ENCODE assay signal across 8 cellular contexts in the genomic region with DNA sequence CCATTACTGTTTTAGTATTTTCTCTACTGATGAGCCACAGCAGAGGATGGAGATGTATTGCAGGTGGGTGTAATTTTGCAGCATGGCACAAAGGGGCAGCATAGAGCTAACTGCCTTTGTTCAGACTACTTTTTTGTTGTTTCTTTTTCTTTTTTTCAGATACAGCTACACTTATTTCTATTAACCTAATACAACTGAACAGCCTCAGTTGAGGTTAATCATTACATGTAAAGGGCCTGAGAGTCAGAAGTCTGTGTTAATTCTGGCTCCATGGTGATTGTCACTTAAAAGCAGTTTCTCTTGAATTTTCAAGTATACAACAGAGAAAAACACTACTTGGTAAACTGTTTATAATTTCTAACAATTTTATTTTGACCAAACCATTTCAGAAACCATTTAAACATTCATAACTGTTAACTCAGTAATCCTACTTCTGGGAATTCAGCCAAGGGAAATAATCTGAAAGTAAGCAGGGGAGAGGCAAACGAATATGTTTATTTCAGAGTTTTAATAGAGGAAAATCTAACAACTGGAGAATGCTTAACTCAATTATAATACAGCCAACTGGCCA. TPM values are rescaled to one million over a fixed set of nuclear protein-coding genes. Genes with fewer than 3 reads are reported as not detected.
A peak's percentile ranks its signal among the peaks of the same experiment; 100 is the strongest.
DNase-seq lines count a peak whose midpoint lies in the region; ATAC-seq and TF ChIP-seq lines count a peak whose summit lies in the region.

No MANE protein-coding gene starts in this region.

- H3K9me3 ChIP-seq in SJCRH30 (replicated peaks) (peaks cover 3% of the 10 kb centered on the region), lung (ENCODE audit: control insufficient read depth in 2 of 2, insufficient read depth in 1 of 2, low read length in 1 of 2) (no peaks in the 10 kb centered on the region)

- H3K36me3 ChIP-seq in SJCRH30 = no peaks in the 10 kb centered on the region
- H3K36me3 ChIP-seq in lung (ENCODE audit: control insufficient read depth in 2 of 2, insufficient read depth in 2 of 2, low read length in 2 of 2) = peaks cover 0 to 14% of the 10 kb centered on the region in 2 donors

- H3K27ac ChIP-seq in SJCRH30 (no peak overlapping the region), coronary artery (peak overlapping the region in 1 of 2 donors; percentile 44), lung (ENCODE audit: low read depth in 1 of 2, low read length in 1 of 2) (no peak overlapping the region)

- 24 to 46% methylated on average over 1 of the region's 1 CpG for WGBS in lung, 2 donors

- DNase-seq in COLO668 (lab: John Stamatoyannopoulos, UW; ENCODE audit: unreplicated experiment) = peak; percentile 11
- peak; percentile 25 for DNase-seq in HK-2 (ENCODE audit: unreplicated experiment)
- peak; percentile 26 to 64 for DNase-seq in SJCRH30
- no peak for DNase-seq in coronary artery (ENCODE audit: low spot score)
- DNase-seq in lung (ENCODE audit: low spot score) = no peak

- no peaks in the 10 kb centered on the region for H3K27me3 ChIP-seq in SJCRH30
- H3K27me3 ChIP-seq in lung (ENCODE audit: control insufficient read depth, insufficient read depth) = no peaks in the 10 kb centered on the region

- ATAC-seq in GM18517 (IDR thresholded peaks at IDR 0.05; ENCODE audit: unreplicated experiment) = peak; percentile 74
- ATAC-seq in lung (ENCODE audit: insufficient read depth, low FRiP score) = peak; percentile 75
- ATAC-seq in GM18505 (IDR thresholded peaks at IDR 0.05; ENCODE audit: unreplicated experiment) = no peak
- ATAC-seq in HG03135 (IDR thresholded peaks at IDR 0.05; ENCODE audit: unreplicated experiment) = no peak

- H3K4me1 ChIP-seq in SJCRH30 (0 out of 2 replicates have a peak, but pooled peaks cover 3% of the 10 kb centered on the region), lung (ENCODE audit: control insufficient read depth in 2 of 2, insufficient read depth in 2 of 2, low read length in 2 of 2) (no peaks in the 10 kb centered on the region)

- TF ChIP-seq CTCF in coronary artery (IDR thresholded peaks at IDR 0.05) (peak; percentile 65), lung (IDR thresholded peaks at IDR 0.05; ENCODE audit: control extremely low read depth, extremely low read depth) (peak; percentile 62)

- no peak overlapping the region for H3K4me3 ChIP-seq in SJCRH30
- no peak overlapping the region for H3K4me3 ChIP-seq in coronary artery
- no peak overlapping the region for H3K4me3 ChIP-seq in lung

- no peak for TF ChIP-seq POLR2A in GM18505 (IDR thresholded peaks at IDR 0.05; ENCODE audit: borderline replicate concordance, extremely low read depth, insufficient read depth, insufficient read length)

RNA-seq across cellular contexts. Expression of gene PPEF2, which starts 13.9 kb away (rescaled TPM):
- not detected in 2 replicates for total RNA-seq in SJCRH30 (2014; rRNA removed; shearing (Covaris generic))
- not detected for total RNA-seq in lung
- polyA plus RNA-seq in lung = under 1 TPM in 1 of 2 donors, not detected in 1; 0.01 TPM

RNA-seq across cellular contexts. Expression of gene NAAA, which starts 24.6 kb away (rescaled TPM):
- 11.3 and 11.8 TPM in 2 replicates for total RNA-seq in SJCRH30 (2014; rRNA removed; shearing (Covaris generic))
- total RNA-seq in lung = 10 to 100 TPM; 15.9 to 43.6 TPM
- polyA plus RNA-seq in lung = 10 to 100 TPM in 1 of 2 donors, 1 to 10 TPM in 1; 8.1 to 47.3 TPM

Comparison
In these comparisons a context has a peak if more than half of its experiments do, and no peak if none do; other contexts are left out.
1. DNase-seq: peak in COLO668 (single experiment), HK-2 (single experiment) and SJCRH30 (2 of 2); none in coronary artery (single experiment) and lung (single experiment).
2. ATAC-seq: peak in GM18517 (single experiment) and lung (single experiment); none in GM18505 (single experiment) and HG03135 (single experiment).